ENCODE assay signal across 20 cellular contexts in the genomic region with DNA sequence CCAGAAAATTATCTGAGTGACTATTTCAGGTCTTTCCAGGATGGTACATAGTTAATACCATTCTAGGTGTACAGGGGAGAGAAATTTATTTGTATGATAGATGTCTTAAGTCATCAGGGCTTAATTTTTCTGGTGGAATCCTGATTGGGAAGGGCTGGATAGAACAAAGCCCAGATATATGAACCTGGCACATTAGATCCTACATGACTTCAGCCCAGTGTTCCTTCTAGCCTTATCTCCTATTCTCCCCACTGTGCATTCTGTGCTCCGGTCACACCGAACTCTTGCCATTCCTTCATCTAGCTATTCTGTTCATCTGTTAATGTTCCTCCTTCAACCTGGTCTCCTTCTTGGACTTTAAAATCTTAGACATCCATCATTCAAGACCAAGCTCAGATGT.
DNase-seq lines count a peak whose midpoint lies in the region; ATAC-seq and TF ChIP-seq lines count a peak whose summit lies in the region.
"Had no signal": no experiment of that assay in that cellular context is flagged by ENCODE, and none has a peak within 500 bp of the region (broad histone marks: within the 10 kb centered on the region; RNA-seq: fewer than 3 reads in every experiment).

No MANE protein-coding gene starts in this region.

- DNase-seq in activated CD4-positive, alpha-beta T cell treated with anti-CD3 and anti-CD28 coated beads, Interleukin-2, amount 10 ng/mL, durations not matched to agents 24 days and 14 days = no peak
- no peak for DNase-seq in activated CD4-positive, alpha-beta T cell treated with anti-CD3 and anti-CD28 coated beads for 48 hours
- DNase-seq in adipocyte (ENCODE audit: low read depth) = no peak
- no peak for DNase-seq in osteoblast (ENCODE audit: insufficient read length, low spot score, missing footprints)
- DNase-seq in stomach = no peak
- DNase-seq: activated CD4-positive, alpha-beta T cell treated with anti-CD3 and anti-CD28 coated beads, Interleukin-2, amount 50 U/mL, for 4 hours; AML-193; amniotic stem cell; NCI-H1092 treated with DMSO at 0.1 percent for 48 hours; NCI-H187 treated with DMSO at 0.1 percent for 48 hours; NCI-H526; Peyer's patch; SIG-M5; stimulated activated naive CD4-positive, alpha-beta T cell; SW 1271 had no signal

- no peak overlapping the region for H3K4me3 ChIP-seq in ACC112 (ENCODE audit: low read depth, low read length)
- H3K4me3 ChIP-seq in adipocyte (ENCODE audit: low read length) = no peak overlapping the region
- H3K4me3 ChIP-seq in osteoblast (ENCODE audit: insufficient read depth, low read length) = no peak overlapping the region
- no peak overlapping the region for H3K4me3 ChIP-seq in stomach
- H3K4me3 ChIP-seq: Peyer's patch had no signal

- H3K27me3 Mint-ChIP-seq in activated CD4-positive, alpha-beta T cell treated with anti-CD3 and anti-CD28 coated beads, Interleukin-2, amount 10 ng/mL, durations not matched to agents 24 days and 14 days = no peaks in the 10 kb centered on the region
- H3K27me3 Mint-ChIP-seq: progenitor cell of endocrine pancreas had no signal

- no peak overlapping the region for H3K4me2 ChIP-seq in osteoblast (ENCODE audit: insufficient read depth, low read length)

- peak overlapping the region; percentile 96 for H3K27ac ChIP-seq in ACC112 (ENCODE audit: low read depth, low read length)
- H3K27ac ChIP-seq in osteoblast (ENCODE audit: low read depth, low read length) = peak overlapping the region; percentile 87
- H3K27ac ChIP-seq in stomach = peak overlapping the region in 2 of 5 donors; percentile 76 to 77

- H3K36me3 ChIP-seq in ACC112 (ENCODE audit: insufficient read depth, low read length) (no peaks in the 10 kb centered on the region), adipocyte (ENCODE audit: control insufficient read depth, insufficient read depth, low read length, severe bottlenecking) (no peaks in the 10 kb centered on the region), osteoblast (ENCODE audit: insufficient read depth, low read length) (no peaks in the 10 kb centered on the region), stomach (no peaks in the 10 kb centered on the region)
- H3K36me3 ChIP-seq: Peyer's patch had no signal

- H3K27ac Mint-ChIP-seq in activated CD4-positive, alpha-beta T cell treated with anti-CD3 and anti-CD28 coated beads, Interleukin-2, amount 10 ng/mL, durations not matched to agents 24 days and 14 days = peak overlapping the region; percentile 82
- H3K27ac Mint-ChIP-seq: progenitor cell of endocrine pancreas had no signal

- no peaks in the 10 kb centered on the region for H4K20me1 ChIP-seq in osteoblast (ENCODE audit: insufficient read depth, low read length)

- 93 to 100% (median 98%) methylated on average over 2 of the region's 2 CpGs for WGBS in stomach, 5 donors

- H3K9me3 Mint-ChIP-seq in activated CD4-positive, alpha-beta T cell treated with anti-CD3 and anti-CD28 coated beads, Interleukin-2, amount 10 ng/mL, durations not matched to agents 24 days and 14 days = peaks cover 4% of the 10 kb centered on the region

- H3K79me2 ChIP-seq in ACC112 (ENCODE audit: control insufficient read depth, insufficient read depth, low read length, unreplicated experiment) = no peaks in the 10 kb centered on the region
- no peaks in the 10 kb centered on the region for H3K79me2 ChIP-seq in osteoblast (ENCODE audit: insufficient read depth, low read length)

- H3K4me1 Mint-ChIP-seq in activated CD4-positive, alpha-beta T cell treated with anti-CD3 and anti-CD28 coated beads, Interleukin-2, amount 10 ng/mL, durations not matched to agents 24 days and 14 days = peaks cover 27% of the 10 kb centered on the region

- intact Hi-C loops in activated CD4-positive, alpha-beta T cell treated with anti-CD3 and anti-CD28 coated beads, Interleukin-2, amount 10 ng/mL, durations not matched to agents 24 days and 14 days (cut with micrococcal nuclease) = no loop called here
- intact Hi-C loops in stomach (cut with DNase I; ENCODE audit: low total_unique reads) = no loop called here

- TF ChIP-seq POLR2A in stomach (IDR thresholded peaks at IDR 0.05) = no peak

- TF ChIP-seq EP300 in stomach (IDR thresholded peaks at IDR 0.05) = no peak

- TF ChIP-seq CTCF in osteoblast (IDR thresholded peaks at IDR 0.05; ENCODE audit: extremely low read depth, low read depth, low read length) (no peak), stomach (IDR thresholded peaks at IDR 0.05) (no peak)

- no peaks in the 10 kb centered on the region for H3K9me3 ChIP-seq in adipocyte (ENCODE audit: control insufficient read depth, low read length)
- H3K9me3 ChIP-seq in osteoblast (ENCODE audit: low read depth, low read length) = no peaks in the 10 kb centered on the region
- H3K9me3 ChIP-seq in stomach = no peaks in the 10 kb centered on the region
- H3K9me3 ChIP-seq: Peyer's patch had no signal

- H3K4me1 ChIP-seq in ACC112 (ENCODE audit: control insufficient read depth, insufficient read depth, low read length, unreplicated experiment) (peaks cover 52% of the 10 kb centered on the region), adipocyte (ENCODE audit: control insufficient read depth, insufficient read depth, low read length) (peaks cover 58% of the 10 kb centered on the region), osteoblast (ENCODE audit: insufficient read depth, low read length) (peaks cover 57% of the 10 kb centered on the region), stomach (peaks cover 10 to 41% (median 17%) of the 10 kb centered on the region in 4 donors)

- H3K9ac ChIP-seq in adipocyte (ENCODE audit: low read length) = peak overlapping the region; percentile 64

- H3K36me3 Mint-ChIP-seq in activated CD4-positive, alpha-beta T cell treated with anti-CD3 and anti-CD28 coated beads, Interleukin-2, amount 10 ng/mL, durations not matched to agents 24 days and 14 days (ENCODE audit: low read depth) = peaks cover 3% of the 10 kb centered on the region

- no peak for ATAC-seq in HG03469 (IDR thresholded peaks at IDR 0.05; ENCODE audit: unreplicated experiment)
- ATAC-seq in GM21619 (IDR thresholded peaks at IDR 0.05; ENCODE audit: unreplicated experiment) = no peak
- ATAC-seq: sciatic nerve had no signal

- H3K4me3 Mint-ChIP-seq in activated CD4-positive, alpha-beta T cell treated with anti-CD3 and anti-CD28 coated beads, Interleukin-2, amount 10 ng/mL, durations not matched to agents 24 days and 14 days = no peak overlapping the region

- H3K27me3 ChIP-seq in ACC112 (ENCODE audit: insufficient read depth, low read length) (no peaks in the 10 kb centered on the region), adipocyte (replicated peaks; ENCODE audit: control insufficient read depth, insufficient read depth, low read length) (no peaks in the 10 kb centered on the region), osteoblast (ENCODE audit: insufficient read depth, low read length) (no peaks in the 10 kb centered on the region), stomach (no peaks in the 10 kb centered on the region)
- H3K27me3 ChIP-seq: Peyer's patch had no signal

- H2AFZ ChIP-seq in ACC112 (ENCODE audit: low read length, unreplicated experiment) (no peak overlapping the region), osteoblast (ENCODE audit: low read length) (no peak overlapping the region)
